ENCODE assay signal across 5 cellular contexts in genomic region chr3:18795078-18795477, GRCh38.
"Had no signal": no experiment of that assay in that cellular context is flagged by ENCODE, and none has a peak within 500 bp of the region (broad histone marks: within the 10 kb centered on the region; RNA-seq: fewer than 3 reads in every experiment).

No MANE protein-coding gene starts in this region.

- H3K9me3 Mint-ChIP-seq: GM23338, H9 had no signal

- H2AFZ ChIP-seq: GM23338 had no signal

- H3K27ac Mint-ChIP-seq: GM23338, H9 had no signal

- ATAC-seq: GM23338, K562 had no signal

- H3K4me3 ChIP-seq: GM23338, K562 had no signal

- DNase-seq: H9, HCEC 1CT, IMR-90 had no signal

- H3K4me3 Mint-ChIP-seq: GM23338, H9 had no signal

- H3K4me2 ChIP-seq: GM23338 had no signal

- H3K4me1 Mint-ChIP-seq: GM23338, H9 had no signal
